8 cellular contexts compared by ENCODE assay signal in genomic region chr4:7939377-7940108, GRCh38. TPM values are rescaled to one million over a fixed set of nuclear protein-coding genes. Genes with fewer than 3 reads are reported as not detected.
DNase-seq lines count a peak whose midpoint lies in the region; ATAC-seq and TF ChIP-seq lines count a peak whose summit lies in the region.

Gene AFAP1, minus strand, starts transcription at chr4:7939861. Its CDS starts 67,783 bp downstream, at chr4:7872078.

- no peak for DNase-seq in AG09309 (ENCODE audit: low read depth)
- DNase-seq in GM19240 (ENCODE audit: insufficient read length, low spot score): peak; percentile 74
- DNase-seq in PC-9: peak; percentile 49 to 88
- DNase-seq in activated T-cell treated with anti-CD3 and anti-CD28 coated beads, Interleukin-2, amount 50 U/mL, for 48 hours: peak; percentile 91 to 92
- DNase-seq in stimulated activated CD8-positive, alpha-beta memory T cell treated with anti-CD3 and anti-CD28 coated beads, Interleukin-2, amount 100 ng/mL, for 48 hours (ENCODE audit: low read depth in 2 of 2): peak; percentile 82

- H3K9me2 ChIP-seq in PC-9 (ENCODE audit: insufficient read depth): no peaks in the 10 kb centered on the region

- H3K4me3 ChIP-seq in AG09309 (ENCODE audit: control insufficient read depth, low read depth, low read length): peak within 1 kb of the TSS; percentile 94
- peak within 1 kb of the TSS; percentile 85 for H3K4me3 ChIP-seq in PC-9
- H3K4me3 ChIP-seq in mucosa of rectum (ENCODE audit: low read length in 2 of 2): peak within 1 kb of the TSS; percentile 83 to 84

- no peak within 1 kb of the TSS; the same call in none of the 2 replicates for H2AFZ ChIP-seq in PC-9

- intact Hi-C loops in PC-9 (cut with micrococcal nuclease; ENCODE audit: unreplicated experiment): no loop called here

- no peaks in the 10 kb centered on the region for H3K9me3 ChIP-seq in PC-9 (ENCODE audit: insufficient read depth, low read depth)
- H3K9me3 ChIP-seq in mucosa of rectum (ENCODE audit: control insufficient read depth in 2 of 2, low read length in 2 of 2): no peaks in the 10 kb centered on the region

- POLR2A ChIA-PET in PC-9 (lab: Charles Lee; ENCODE audit: unreplicated experiment): interaction anchor here (0.6 to 0.8 kb wide), 4 partner anchors 9 to 79 kb away, joined by 3 to 6 read pairs (median 4); no protein-coding TSS in a partner anchor

- H3K27me3 ChIP-seq in PC-9 (ENCODE audit: insufficient read depth, low read depth): no peaks in the 10 kb centered on the region
- H3K27me3 ChIP-seq in mucosa of rectum (ENCODE audit: control insufficient read depth in 2 of 2, insufficient read depth in 2 of 2, low read length in 2 of 2): no peaks in the 10 kb centered on the region

- H3K27ac ChIP-seq in PC-9 (peak within 1 kb of the TSS; percentile 83), mucosa of rectum (ENCODE audit: low read depth in 2 of 2, low read length in 2 of 2) (peak within 1 kb of the TSS; percentile 88 to 92)

- no peaks in the 10 kb centered on the region for H3K36me3 ChIP-seq in PC-9 (ENCODE audit: low read depth)
- no peaks in the 10 kb centered on the region for H3K36me3 ChIP-seq in mucosa of rectum (ENCODE audit: control insufficient read depth in 2 of 2, insufficient read depth in 2 of 2, low read length in 2 of 2)

- H4K20me1 ChIP-seq in PC-9 (ENCODE audit: insufficient read depth): peaks cover 6% of the 10 kb centered on the region

- peaks cover 36% of the 10 kb centered on the region for H3F3A ChIP-seq in PC-9 (ENCODE audit: insufficient read depth, low read depth)

- no peak for TF ChIP-seq CTCF in AG09309 (IDR thresholded peaks at IDR 0.05; ENCODE audit: control insufficient read depth, insufficient read depth, low read depth, low read length, missing control alignments)
- TF ChIP-seq CTCF in PC-9 (conservative IDR thresholded peaks at IDR 0.05): no peak

- ATAC-seq in HG03460 (IDR thresholded peaks at IDR 0.05; ENCODE audit: unreplicated experiment) (peak; percentile 90), esophagus mucosa (peak; percentile 97)

- H3K4me1 ChIP-seq in PC-9 (replicated peaks; ENCODE audit: insufficient read depth) (peaks cover 69% of the 10 kb centered on the region), mucosa of rectum (ENCODE audit: control insufficient read depth in 2 of 2, insufficient read depth in 2 of 2, low read length in 2 of 2) (peaks cover 7 to 12% of the 10 kb centered on the region in 2 donors)

- peaks cover 50% of the 10 kb centered on the region for H3K79me2 ChIP-seq in PC-9 (ENCODE audit: low read depth)

- peak within 1 kb of the TSS; percentile 85 to 94 for H3K9ac ChIP-seq in mucosa of rectum (ENCODE audit: low read depth in 1 of 2, low read length in 2 of 2)

- H3K4me2 ChIP-seq in PC-9: peak within 1 kb of the TSS; percentile 99

- CTCF ChIA-PET in PC-9 (lab: Charles Lee): interaction anchor here (0.6 to 1.2 kb wide), 2 partner anchors 39 to 135 kb away, joined by 3 to 10 read pairs; no protein-coding TSS in a partner anchor

- no TSS peak for BruUV-seq in PC-9 (replicated peaks; lab: Mats Ljungman, UMichigan)

RNA-seq across cellular contexts. Expression of gene AFAP1, which starts in this region (rescaled TPM):
- total RNA-seq in PC-9 (2021) (69.6 and 84.1 TPM in 2 replicates), esophagus mucosa (5.5 TPM)

Comparison
In these comparisons a context has a peak if more than half of its experiments do, and no peak if none do; other contexts are left out.
1. RNA of gene AFAP1 (total RNA-seq): 69.6 to 84.1 TPM in PC-9; 5.5 TPM in esophagus mucosa (single experiment); every median in the first group is over 10 times any median in the second.
2. Peak in every context shown above with its lines, with median percentiles within 50 percentile points of each other: H3K4me3 ChIP-seq.